12 cellular contexts compared by ENCODE assay signal in the genomic region with DNA sequence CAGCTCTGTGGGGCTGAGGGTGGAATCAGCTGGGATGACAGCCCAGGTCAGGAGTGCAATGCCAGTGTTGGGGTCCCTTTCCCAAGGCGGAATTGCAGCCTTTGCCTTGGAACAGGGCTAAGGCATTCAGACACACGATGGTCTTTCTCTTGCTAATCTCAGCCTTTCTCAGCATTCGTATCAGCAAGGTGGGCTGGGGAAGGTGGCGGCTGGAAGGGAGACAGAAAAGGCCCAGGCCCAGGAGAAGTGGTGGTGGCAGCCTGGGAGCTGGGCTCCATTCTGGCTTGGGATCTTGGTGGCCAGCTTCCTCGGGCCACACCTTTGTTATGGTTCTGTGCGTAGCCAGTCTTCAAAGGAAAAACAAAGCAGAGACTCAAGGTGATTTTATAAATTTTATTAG. TPM values are rescaled to one million over a fixed set of nuclear protein-coding genes. Genes with fewer than 3 reads are reported as not detected.
DNase-seq lines count a peak whose midpoint lies in the region; ATAC-seq, FAIRE-seq and TF ChIP-seq lines count a peak whose summit lies in the region.
"Had no signal": no experiment of that assay in that cellular context is flagged by ENCODE, and none has a peak within 500 bp of the region (broad histone marks: within the 10 kb centered on the region; RNA-seq: fewer than 3 reads in every experiment).

No MANE protein-coding gene starts in this region.

- peaks cover 17% of the 10 kb centered on the region for H3F3A ChIP-seq in neural progenitor cell (ENCODE audit: low read depth)

- H3K36me3 ChIP-seq in NT2/D1 (ENCODE audit: insufficient read depth, insufficient read length, low read length) (no peaks in the 10 kb centered on the region), esophagus squamous epithelium (no peaks in the 10 kb centered on the region), neural progenitor cell (no peaks in the 10 kb centered on the region)

- intact Hi-C loops in esophagus squamous epithelium (cut with DNase I), result no loop called here

- no peak for DNase-seq in A549 (ENCODE audit: low read depth in 1 of 2, low spot score in 1 of 2)
- DNase-seq in NT2/D1 (ENCODE audit: low read depth, low spot score), result peak; percentile 23
- no peak for DNase-seq in esophagus squamous epithelium (lab: John Stamatoyannopoulos, UW)
- no peak for DNase-seq in neural progenitor cell (ENCODE audit: low spot score)
- DNase-seq in KG1 (lab: John Stamatoyannopoulos, UW), result no peak
- no peak for DNase-seq in stimulated activated CD4-positive, alpha-beta T cell treated with anti-CD3 and anti-CD28 coated beads, Interleukin-12 subunit alpha, Interleukin-12 subunit beta, amount 100 ng/mL, for 4 hours
- DNase-seq in NCI-H1694 treated with DMSO at 0.1 percent for 48 hours (lab: John Stamatoyannopoulos, UW), result no peak
- DNase-seq: activated T-cell treated with anti-CD3 and anti-CD28 coated beads, Interleukin-2, amount 50 U/mL, for 1 hour; NCI-H187 treated with DMSO at 0.1 percent for 48 hours; NCI-H774 had no signal

- no peak for FAIRE-seq in A549 (lab: Jason Lieb, UNC)

- H3K4me3 ChIP-seq in A549 (no peak overlapping the region), NT2/D1 (ENCODE audit: insufficient read length, low read depth) (no peak overlapping the region), esophagus squamous epithelium (no peak overlapping the region), neural progenitor cell (no peak overlapping the region)

- WGBS in A549 (ENCODE audit: missing lambda C conversion rate), result 69% methylated on average over 6 of the region's 6 CpGs
- 57 to 72% methylated on average over 3 of the region's 6 CpGs for WGBS in esophagus squamous epithelium, 2 donors

- H3K4me1 ChIP-seq in A549 (peaks cover 51% of the 10 kb centered on the region), NT2/D1 (ENCODE audit: insufficient read depth, insufficient read length) (peaks cover 2% of the 10 kb centered on the region), esophagus squamous epithelium (peaks cover 7 to 42% (median 10%) of the 10 kb centered on the region in 3 donors), neural progenitor cell (peaks cover 9% of the 10 kb centered on the region)

- peaks cover 29% of the 10 kb centered on the region for H3K27me3 Mint-ChIP-seq in neural progenitor cell (ENCODE audit: insufficient read depth, low read depth)

- H3K4me2 ChIP-seq in A549, result peak overlapping the region; percentile 77
- H3K4me2 ChIP-seq in neural progenitor cell, result no peak overlapping the region

- H3K4me1 Mint-ChIP-seq in neural progenitor cell, result peaks cover 3% of the 10 kb centered on the region

- no peaks in the 10 kb centered on the region for H3K9me3 ChIP-seq in A549
- H3K9me3 ChIP-seq in NT2/D1 (ENCODE audit: insufficient read depth, low read length), result no peaks in the 10 kb centered on the region
- no peaks in the 10 kb centered on the region for H3K9me3 ChIP-seq in esophagus squamous epithelium
- H3K9me3 ChIP-seq in neural progenitor cell (ENCODE audit: low read depth), result no peaks in the 10 kb centered on the region
- H3K9me3 ChIP-seq: SJSA1 had no signal

- H3K36me3 Mint-ChIP-seq in neural progenitor cell, result no peaks in the 10 kb centered on the region

- H3K27me3 ChIP-seq in NT2/D1 (ENCODE audit: insufficient read depth, insufficient read length) (peaks cover 31% of the 10 kb centered on the region), esophagus squamous epithelium (peaks cover 0 to 9% (median 0%) of the 10 kb centered on the region in 4 donors), neural progenitor cell (peaks cover 67% of the 10 kb centered on the region)
- H3K27me3 ChIP-seq: SJSA1 had no signal

- H2AFZ ChIP-seq in neural progenitor cell (replicated peaks), result no peak overlapping the region

- no peak for ATAC-seq in A549
- no peak for ATAC-seq in GM21423 (IDR thresholded peaks at IDR 0.05; ENCODE audit: unreplicated experiment)

- no peak for TF ChIP-seq EP300 in A549 (IDR thresholded peaks at IDR 0.05)

- TF ChIP-seq POLR2A in A549 (IDR thresholded peaks at IDR 0.05; ENCODE audit: low read length), result no peak
- no peak for TF ChIP-seq POLR2A in esophagus squamous epithelium (IDR thresholded peaks at IDR 0.05)

- TF ChIP-seq CTCF in A549 (IDR thresholded peaks at IDR 0.05), result no peak
- TF ChIP-seq CTCF in esophagus squamous epithelium (IDR thresholded peaks at IDR 0.05), result no peak
- TF ChIP-seq CTCF in neural progenitor cell (IDR thresholded peaks at IDR 0.05), result no peak

- H3K79me2 ChIP-seq in neural progenitor cell (ENCODE audit: low read depth), result no peaks in the 10 kb centered on the region

- no peaks in the 10 kb centered on the region for H4K20me1 ChIP-seq in neural progenitor cell (ENCODE audit: low read depth)

- POLR2A ChIA-PET in A549 (lab: Yijun Ruan, JAX), result interaction anchor here (0.9 to 2.2 kb wide), 8 partner anchors 10 to 68 kb away, joined by 3 to 9 read pairs (median 4); no protein-coding TSS in a partner anchor

- no peaks in the 10 kb centered on the region for H3K9me3 Mint-ChIP-seq in neural progenitor cell

- no peak for TF ChIP-seq RAD21 in A549 (conservative IDR thresholded peaks at IDR 0.05 in 1 of 2, IDR thresholded peaks at IDR 0.05 in 1 of 2)

- H3K27ac ChIP-seq in A549, result peak overlapping the region; percentile 98
- peak overlapping the region in 3 of 4 donors; percentile 44 to 90 (median 81) for H3K27ac ChIP-seq in esophagus squamous epithelium
- no peak overlapping the region for H3K27ac ChIP-seq in neural progenitor cell

- no peak overlapping the region for H3K27ac Mint-ChIP-seq in neural progenitor cell

- peak overlapping the region; percentile 68 for H3K4me3 Mint-ChIP-seq in neural progenitor cell

- H3K9ac ChIP-seq in NT2/D1 (ENCODE audit: insufficient read length, low read depth) (no peak overlapping the region), neural progenitor cell (no peak overlapping the region)

- CTCF ChIA-PET in A549 (lab: Yijun Ruan, JAX), result interaction anchor here (0.6 to 6.1 kb wide), 11 partner anchors 11 to 169 kb away, joined by 3 to 33 read pairs (median 4); no protein-coding TSS in a partner anchor

TF ChIP-seq in A549, 52 proteins besides CTCF, POLR2A, EP300 and RAD21:
- TF ChIP-seq HEYL (CRISPR knock-in tag; IDR thresholded peaks at IDR 0.05), result no peak
- no peak for TF ChIP-seq EHMT2 (IDR thresholded peaks at IDR 0.05; ENCODE audit: low read depth)
- TF ChIP-seq, protein P1, sequence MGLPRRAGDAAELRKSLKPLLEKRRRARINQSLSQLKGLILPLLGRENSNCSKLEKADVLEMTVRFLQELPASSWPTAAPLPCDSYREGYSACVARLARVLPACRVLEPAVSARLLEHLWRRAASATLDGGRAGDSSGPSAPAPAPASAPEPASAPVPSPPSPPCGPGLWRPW (IDR thresholded peaks at IDR 0.05), result no peak
- no peak for TF ChIP-seq RARB (CRISPR knock-in tag; IDR thresholded peaks at IDR 0.05)
- no peak for TF ChIP-seq ZFP36 (IDR thresholded peaks at IDR 0.05; ENCODE audit: borderline replicate concordance, partially characterized antibody)
- TF ChIP-seq ZC3H11A (IDR thresholded peaks at IDR 0.05), result no peak
- TF ChIP-seq FOXS1 (CRISPR knock-in tag; IDR thresholded peaks at IDR 0.05), result no peak
- TF ChIP-seq CHD2 (IDR thresholded peaks at IDR 0.05; ENCODE audit: low read length, partially characterized antibody), result no peak
- TF ChIP-seq, protein P2, sequence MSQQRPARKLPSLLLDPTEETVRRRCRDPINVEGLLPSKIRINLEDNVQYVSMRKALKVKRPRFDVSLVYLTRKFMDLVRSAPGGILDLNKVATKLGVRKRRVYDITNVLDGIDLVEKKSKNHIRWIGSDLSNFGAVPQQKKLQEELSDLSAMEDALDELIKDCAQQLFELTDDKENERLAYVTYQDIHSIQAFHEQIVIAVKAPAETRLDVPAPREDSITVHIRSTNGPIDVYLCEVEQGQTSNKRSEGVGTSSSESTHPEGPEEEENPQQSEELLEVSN (IDR thresholded peaks at IDR 0.05; ENCODE audit: borderline replicate concordance, low read depth), result no peak
- no peak for TF ChIP-seq POLR2AphosphoS2 (conservative IDR thresholded peaks at IDR 0.05; ENCODE audit: low read length)
- TF ChIP-seq JUN (IDR thresholded peaks at IDR 0.05), result no peak
- TF ChIP-seq RCOR1 (IDR thresholded peaks at IDR 0.05; ENCODE audit: low read depth, low read length), result no peak
- TF ChIP-seq MAZ (IDR thresholded peaks at IDR 0.05; ENCODE audit: borderline replicate concordance, low read depth, low read length), result no peak
- no peak for TF ChIP-seq CEBPB (IDR thresholded peaks at IDR 0.05)

RNA-seq across cellular contexts. Expression of a gene that starts 1.1 kb away (rescaled TPM):
- polyA plus RNA-seq in A549 (2011; rRNA removed) (22.3 and 28.9 TPM in 2 replicates), A549 (2017; fragmentation: RNase III; extraction: RNeasy Plus Mini Kit Qiagen cat#74134 plus additional on column Dnase treatment) (14.8 to 17.6 TPM (median 17.0 TPM) in 3 replicates)
- 4.2 and 5.0 TPM in 2 replicates for polyA plus RNA-seq in A549 (2012; cell fraction: cytosol; rRNA removed)
- 14.0 and 16.4 TPM in 2 replicates for polyA plus RNA-seq in A549 (2012; cell fraction: nucleus; rRNA removed)
- polyA minus RNA-seq in A549 (2011; rRNA and poly(A)+ RNA removed), result 86.4 and 88.2 TPM in 2 replicates
- total RNA-seq in esophagus squamous epithelium (10 to 100 TPM in 3 of 4 donors, 1 to 10 TPM in 1; 9.2 to 34.3 (median 12.7) TPM), neural progenitor cell (ENCODE audit: low replicate concordance) (0.11 and 0.28 TPM in 2 replicates)

RNA-seq across cellular contexts. Expression of a gene that starts 59.3 kb away (rescaled TPM):
- polyA plus RNA-seq in A549 (2011; rRNA removed) (25.9 and 44.0 TPM in 2 replicates), A549 (2017; fragmentation: RNase III; extraction: RNeasy Plus Mini Kit Qiagen cat#74134 plus additional on column Dnase treatment) (21.6 to 24.8 TPM (median 22.6 TPM) in 3 replicates)
- polyA plus RNA-seq in A549 (2012; cell fraction: cytosol; rRNA removed), result 7.1 and 7.8 TPM in 2 replicates
- polyA plus RNA-seq in A549 (2012; cell fraction: nucleus; rRNA removed), result 21.9 and 33.6 TPM in 2 replicates
- polyA minus RNA-seq in A549 (2011; rRNA and poly(A)+ RNA removed), result 33.7 and 37.3 TPM in 2 replicates
- total RNA-seq in esophagus squamous epithelium (10 to 100 TPM; 12.8 to 31.7 (median 24.1) TPM), neural progenitor cell (ENCODE audit: low replicate concordance) (22.1 and 34.4 TPM in 2 replicates)

RNA-seq across cellular contexts. Expression of a gene that starts 59.4 kb away (rescaled TPM):
- polyA plus RNA-seq in A549 (2011; rRNA removed) (26.8 and 38.3 TPM in 2 replicates), A549 (2017; fragmentation: RNase III; extraction: RNeasy Plus Mini Kit Qiagen cat#74134 plus additional on column Dnase treatment) (10.7 to 13.2 TPM (median 12.5 TPM) in 3 replicates)
- polyA plus RNA-seq in A549 (2012; cell fraction: cytosol; rRNA removed), result 5.1 and 5.5 TPM in 2 replicates
- 3.3 TPM in 2 replicates for polyA plus RNA-seq in A549 (2012; cell fraction: nucleus; rRNA removed)
- polyA minus RNA-seq in A549 (2011; rRNA and poly(A)+ RNA removed), result 5.1 and 8.0 TPM in 2 replicates
- total RNA-seq in esophagus squamous epithelium (10 to 100 TPM in 3 of 4 donors, 1 to 10 TPM in 1; 7.1 to 35.3 (median 15.2) TPM), neural progenitor cell (ENCODE audit: low replicate concordance) (32.7 and 64.3 TPM in 2 replicates)
